In the genomic region with DNA sequence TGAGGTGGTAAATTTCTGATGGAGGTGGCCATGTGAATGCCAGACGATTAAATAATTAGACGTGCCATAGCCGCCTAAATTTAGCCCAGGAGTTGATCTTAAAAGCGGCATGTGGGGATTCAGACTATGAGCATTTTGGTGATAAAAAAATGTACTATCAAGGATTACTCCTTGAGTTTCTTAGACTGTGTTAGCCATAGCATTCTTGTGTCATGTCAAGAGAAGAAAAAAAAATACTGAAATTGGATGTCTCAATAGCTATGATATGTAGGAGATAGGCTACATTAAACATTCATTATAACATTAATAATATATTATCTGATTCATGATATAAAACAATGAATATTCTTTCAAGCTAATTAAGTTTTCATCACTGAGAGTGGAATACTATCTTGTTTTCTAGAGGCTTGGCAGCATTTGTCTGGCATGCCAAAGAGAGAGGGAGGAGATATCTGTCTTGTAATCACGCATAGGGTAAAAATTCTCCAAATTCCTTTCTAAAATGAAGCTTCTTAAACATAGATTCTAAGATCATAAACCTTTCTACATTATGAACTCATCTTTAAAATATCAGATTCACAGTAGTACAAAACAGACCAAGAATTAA, we compare ENCODE assay signal across 17 cellular contexts.
"Had no signal": no experiment of that assay in that cellular context is flagged by ENCODE, and none has a peak within 500 bp of the region (broad histone marks: within the 10 kb centered on the region; RNA-seq: fewer than 3 reads in every experiment).

No MANE protein-coding gene starts in this region.

- H3K27ac ChIP-seq: colonic mucosa, heart left ventricle, ovary, right atrium auricular region, sigmoid colon, stomach, thoracic aorta, transverse colon had no signal

- H3K27ac Mint-ChIP-seq: natural killer cell had no signal

- H3K36me3 ChIP-seq: colonic mucosa, heart left ventricle, ovary, right atrium auricular region, sigmoid colon, stomach, thoracic aorta, transverse colon had no signal

- H3K4me3 ChIP-seq: colonic mucosa, heart left ventricle, ovary, right atrium auricular region, sigmoid colon, stomach, thoracic aorta, transverse colon had no signal

- H3K4me1 Mint-ChIP-seq: natural killer cell, neural crest cell had no signal

- H3K36me3 Mint-ChIP-seq: natural killer cell had no signal

- H3K9me3 ChIP-seq: colonic mucosa, heart left ventricle, ovary, right atrium auricular region, sigmoid colon, stomach, thoracic aorta, transverse colon had no signal

- H3K4me1 ChIP-seq: colonic mucosa, heart left ventricle, right atrium auricular region, sigmoid colon, stomach, transverse colon had no signal

- H3K9me3 Mint-ChIP-seq: neural crest cell had no signal

- H3K27me3 ChIP-seq: colonic mucosa, heart left ventricle, ovary, right atrium auricular region, sigmoid colon, stomach, transverse colon had no signal

- DNase-seq: colonic mucosa; effector CD8-positive, alpha-beta T cell; heart left ventricle; hippocampal formation; kidney glomerular epithelial cell; natural killer cell; ovary; sigmoid colon; small intestine; stimulated activated CD4-positive, alpha-beta T cell treated with anti-CD3 and anti-CD28 coated beads, Interleukin-12 subunit alpha, Interleukin-12 subunit beta, amount 100 ng/mL, for 4 hours; stimulated activated naive CD4-positive, alpha-beta T cell; stomach; substantia nigra; transverse colon had no signal

- ATAC-seq: heart left ventricle, natural killer cell had no signal

- H3K4me3 Mint-ChIP-seq: natural killer cell, neural crest cell had no signal
